7 cellular contexts compared by ENCODE assay signal in genomic region chr6:75748743-75749538, GRCh38. TPM values are rescaled to one million over a fixed set of nuclear protein-coding genes. Genes with fewer than 3 reads are reported as not detected.
DNase-seq lines count a peak whose midpoint lies in the region; ATAC-seq and TF ChIP-seq lines count a peak whose summit lies in the region.

TSS of gene MYO6 (plus strand) at chr6:75749239. CDS start at chr6:75817548, 68,309 bp downstream.

- H3K4me3 Mint-ChIP-seq in HFFc6 = peak within 1 kb of the TSS; percentile 92

- peak; percentile 81 for ATAC-seq in GM18502 (IDR thresholded peaks at IDR 0.05; ENCODE audit: poor library complexity, unreplicated experiment)

- H3K27me3 Mint-ChIP-seq in HFFc6 (ENCODE audit: insufficient read depth) = peaks cover 2% of the 10 kb centered on the region; the same call in 1 of the 2 replicates

- no peak for TF ChIP-seq CTCF in HFFc6 (IDR thresholded peaks at IDR 0.05)

- H3K9me3 Mint-ChIP-seq in HFFc6 = no peaks in the 10 kb centered on the region

- H3K36me3 Mint-ChIP-seq in HFFc6 (ENCODE audit: low read depth) = no peaks in the 10 kb centered on the region

- H3K4me1 Mint-ChIP-seq in HFFc6 (ENCODE audit: low read depth) = peaks cover 53% of the 10 kb centered on the region

- DNase-seq in HFFc6 (peak; percentile 16), NCI-H1105 (lab: John Stamatoyannopoulos, UW) (peak; percentile 63), dedifferentiated amniotic fluid mesenchymal stem cell (ENCODE audit: extremely low spot score) (peak; percentile 38), left kidney (ENCODE audit: low read depth, low spot score) (peak; percentile 90)
- peak; percentile 15 for DNase-seq in activated CD4-positive, alpha-beta T cell treated with anti-CD3 and anti-CD28 coated beads for 1 hour
- DNase-seq in stimulated activated CD4-positive, alpha-beta T cell treated with anti-CD3 and anti-CD28 coated beads, Interleukin-2, amount 100 ng/mL, for 4 hours (ENCODE audit: low read depth) = peak; percentile 13

- H3K27ac Mint-ChIP-seq in HFFc6 = peak within 1 kb of the TSS; percentile 93

RNA-seq across cellular contexts. Expression of gene MYO6, which starts in this region (rescaled TPM):
- total RNA-seq in HFFc6 (2021; fragmentation: NEBNext Ultra II Directional; extraction: Animal tissue kit (Norgen Biotek cat#: 25700)) = 10 to 100 TPM; 18.3 to 21.2 (median 19.4) TPM

Comparison
In these comparisons a context has a peak if more than half of its experiments do, and no peak if none do; other contexts are left out.
1. Peak in every context shown above with its lines: DNase-seq and ATAC-seq.
2. DNase-seq: peak in every context shown above with its lines; median percentile 90 in left kidney; 63 in NCI-H1105; 38 in dedifferentiated amniotic fluid mesenchymal stem cell; 16 in HFFc6; 15 in activated CD4-positive, alpha-beta T cell treated with anti-CD3 and anti-CD28 coated beads for 1 hour; 13 in stimulated activated CD4-positive, alpha-beta T cell treated with anti-CD3 and anti-CD28 coated beads, Interleukin-2, amount 100 ng/mL, for 4 hours.